In genomic region chr16:1749152-1750117, GRCh38 we compare ENCODE assay signal across 21 cellular contexts. TPM values are rescaled to one million over a fixed set of nuclear protein-coding genes. Genes with fewer than 3 reads are reported as not detected.
DNase-seq lines count a peak whose midpoint lies in the region; ATAC-seq and TF ChIP-seq lines count a peak whose summit lies in the region.
"Had no signal": no experiment of that assay in that cellular context is flagged by ENCODE, and none has a peak within 500 bp of the region (broad histone marks: within the 10 kb centered on the region; RNA-seq: fewer than 3 reads in every experiment).

No MANE protein-coding gene starts in this region.

- H3K36me3 Mint-ChIP-seq in natural killer cell treated with Interleukin-12 subunit alpha and Interleukin-12 subunit beta and Interleukin-15 and Interleukin-18, amount 100 ng/mL, for 72 hours = no peaks in the 10 kb centered on the region
- H3K36me3 Mint-ChIP-seq in natural killer cell (peaks cover 5% of the 10 kb centered on the region), CD14-positive monocyte (peaks cover 69 to 95% of the 10 kb centered on the region in 2 donors)
- peaks cover 15% of the 10 kb centered on the region for H3K36me3 Mint-ChIP-seq in activated CD8-positive, alpha-beta T cell treated with anti-CD3 and anti-CD28 coated beads, Interleukin-2, amount 10 ng/mL, durations not matched to agents 7 days and 5 days (ENCODE audit: low read depth)
- H3K36me3 Mint-ChIP-seq: type B pancreatic cell had no signal

- H3K27me3 Mint-ChIP-seq in natural killer cell treated with Interleukin-12 subunit alpha and Interleukin-12 subunit beta and Interleukin-15 and Interleukin-18, amount 100 ng/mL, for 72 hours = no peaks in the 10 kb centered on the region
- no peaks in the 10 kb centered on the region for H3K27me3 Mint-ChIP-seq in natural killer cell (ENCODE audit: low read depth in 2 of 2)
- peaks cover 0 to 1% (median 0%) of the 10 kb centered on the region in 3 donors for H3K27me3 Mint-ChIP-seq in CD14-positive monocyte (ENCODE audit: low read depth in 3 of 3)
- H3K27me3 Mint-ChIP-seq in activated CD8-positive, alpha-beta T cell treated with anti-CD3 and anti-CD28 coated beads, Interleukin-2, amount 10 ng/mL, durations not matched to agents 7 days and 5 days (ENCODE audit: low read depth) = no peaks in the 10 kb centered on the region
- H3K27me3 Mint-ChIP-seq: activated B cell treated with CpG ODN at 0.5 μM for 24 hours; dendritic cell treated with granulocyte-macrophage colony-stimulating factor and Interleukin-4, amounts not matched to agents 40 ng/mL and 50 ng/mL, for 4 days; type B pancreatic cell had no signal

- H3K9me3 Mint-ChIP-seq in natural killer cell treated with Interleukin-12 subunit alpha and Interleukin-12 subunit beta and Interleukin-15 and Interleukin-18, amount 100 ng/mL, for 72 hours = no peaks in the 10 kb centered on the region
- H3K9me3 Mint-ChIP-seq in natural killer cell = no peaks in the 10 kb centered on the region
- peaks cover 0 to 2% (median 0%) of the 10 kb centered on the region in 7 donors for H3K9me3 Mint-ChIP-seq in CD14-positive monocyte
- H3K9me3 Mint-ChIP-seq in activated CD8-positive, alpha-beta T cell treated with anti-CD3 and anti-CD28 coated beads, Interleukin-2, amount 10 ng/mL, durations not matched to agents 7 days and 5 days (ENCODE audit: insufficient read depth) = no peaks in the 10 kb centered on the region
- H3K9me3 Mint-ChIP-seq: activated B cell treated with CpG ODN at 0.5 μM for 24 hours; dendritic cell treated with granulocyte-macrophage colony-stimulating factor and Interleukin-4, amounts not matched to agents 40 ng/mL and 50 ng/mL, for 4 days; neural progenitor cell; type B pancreatic cell had no signal

- H3K4me3 Mint-ChIP-seq in natural killer cell treated with Interleukin-12 subunit alpha and Interleukin-12 subunit beta and Interleukin-15 and Interleukin-18, amount 100 ng/mL, for 72 hours = no peak overlapping the region
- no peak overlapping the region for H3K4me3 Mint-ChIP-seq in natural killer cell
- H3K4me3 Mint-ChIP-seq in CD14-positive monocyte = no peak overlapping the region
- no peak overlapping the region for H3K4me3 Mint-ChIP-seq in activated CD8-positive, alpha-beta T cell treated with anti-CD3 and anti-CD28 coated beads, Interleukin-2, amount 10 ng/mL, durations not matched to agents 7 days and 5 days
- H3K4me3 Mint-ChIP-seq: activated B cell treated with CpG ODN at 0.5 μM for 24 hours; dendritic cell treated with granulocyte-macrophage colony-stimulating factor and Interleukin-4, amounts not matched to agents 40 ng/mL and 50 ng/mL, for 4 days; neural progenitor cell; type B pancreatic cell had no signal

- POLR2A ChIA-PET in HEK293T (lab: Yijun Ruan, JAX) = no interaction called here
- POLR2A ChIA-PET in activated CD8-positive, alpha-beta T cell treated with anti-CD3 and anti-CD28 coated beads, Interleukin-2, amount 10 ng/mL, durations not matched to agents 7 days and 5 days (lab: Charles Lee) = no interaction called here

- no peak for DNase-seq in natural killer cell treated with Interleukin-12 subunit alpha and Interleukin-12 subunit beta and Interleukin-15 and Interleukin-18, amount 100 ng/mL, for 72 hours (ENCODE audit: low spot score)
- DNase-seq in natural killer cell = no peak
- peak; percentile 84 for DNase-seq in amniotic epithelial cell (ENCODE audit: low read depth)
- DNase-seq in iris pigment epithelial cell (ENCODE audit: low read depth) = peak; percentile 83
- no peak for DNase-seq in CD14-positive monocyte (ENCODE audit: low spot score)
- DNase-seq in HEK293T (ENCODE audit: extremely low spot score) = no peak
- no peak for DNase-seq in activated CD8-positive, alpha-beta T cell treated with anti-CD3 and anti-CD28 coated beads, Interleukin-2, amount 10 ng/mL, durations not matched to agents 7 days and 5 days
- DNase-seq in CD1c-positive myeloid dendritic cell (ENCODE audit: extremely low spot score) = no peak
- DNase-seq: activated B cell treated with CpG ODN at 0.5 μM for 24 hours; activated T-cell treated with anti-CD3 and anti-CD28 coated beads, Interleukin-2, amount 50 U/mL, for 1 hour; amygdala; Calu3; MM.1S; NCI-H1436; NCI-H524; NK-92 treated with Interleukin-12 subunit alpha and Interleukin-12 subunit beta, amount 100 ng/mL, for 24 hours had no signal

- H3K27ac Mint-ChIP-seq in natural killer cell treated with Interleukin-12 subunit alpha and Interleukin-12 subunit beta and Interleukin-15 and Interleukin-18, amount 100 ng/mL, for 72 hours = no peak overlapping the region
- H3K27ac Mint-ChIP-seq in natural killer cell = no peak overlapping the region
- H3K27ac Mint-ChIP-seq in CD14-positive monocyte = no peak overlapping the region
- no peak overlapping the region for H3K27ac Mint-ChIP-seq in activated CD8-positive, alpha-beta T cell treated with anti-CD3 and anti-CD28 coated beads, Interleukin-2, amount 10 ng/mL, durations not matched to agents 7 days and 5 days
- H3K27ac Mint-ChIP-seq: activated B cell treated with CpG ODN at 0.5 μM for 24 hours; dendritic cell treated with granulocyte-macrophage colony-stimulating factor and Interleukin-4, amounts not matched to agents 40 ng/mL and 50 ng/mL, for 4 days; neural progenitor cell; type B pancreatic cell had no signal

- peak; percentile 18 to 43 for ATAC-seq in natural killer cell treated with Interleukin-12 subunit alpha and Interleukin-12 subunit beta and Interleukin-15 and Interleukin-18, amount 100 ng/mL, for 72 hours
- no peak for ATAC-seq in natural killer cell
- ATAC-seq in activated CD8-positive, alpha-beta T cell treated with anti-CD3 and anti-CD28 coated beads, Interleukin-2, amount 10 ng/mL, durations not matched to agents 7 days and 5 days = no peak
- ATAC-seq: A549, Panc1 had no signal

- H3K4me1 Mint-ChIP-seq in natural killer cell treated with Interleukin-12 subunit alpha and Interleukin-12 subunit beta and Interleukin-15 and Interleukin-18, amount 100 ng/mL, for 72 hours (ENCODE audit: low read depth in 2 of 2) = no peaks in the 10 kb centered on the region
- H3K4me1 Mint-ChIP-seq in natural killer cell = peaks cover 6% of the 10 kb centered on the region in 2 donors
- H3K4me1 Mint-ChIP-seq in CD14-positive monocyte = no peaks in the 10 kb centered on the region
- no peaks in the 10 kb centered on the region for H3K4me1 Mint-ChIP-seq in activated CD8-positive, alpha-beta T cell treated with anti-CD3 and anti-CD28 coated beads, Interleukin-2, amount 10 ng/mL, durations not matched to agents 7 days and 5 days (ENCODE audit: low read depth)
- H3K4me1 Mint-ChIP-seq: activated B cell treated with CpG ODN at 0.5 μM for 24 hours, neural progenitor cell had no signal

- no peak for TF ChIP-seq CTCF in natural killer cell (IDR thresholded peaks at IDR 0.05)
- no peak for TF ChIP-seq CTCF in CD14-positive monocyte (IDR thresholded peaks at IDR 0.05)

- CTCF ChIA-PET in HEK293T (lab: Yijun Ruan, JAX) = no interaction called here
- CTCF ChIA-PET in activated CD8-positive, alpha-beta T cell treated with anti-CD3 and anti-CD28 coated beads, Interleukin-2, amount 10 ng/mL, durations not matched to agents 7 days and 5 days (lab: Charles Lee) = no interaction called here

- intact Hi-C loops in natural killer cell (cut with micrococcal nuclease) = no loop called here
- intact Hi-C loops in CD14-positive monocyte (cut with micrococcal nuclease) = no loop called here

TF ChIP-seq in HEK293T, 16 proteins besides CTCF, POLR2A, EP300 and RAD21:
- TF ChIP-seq HDGF (IDR thresholded peaks at IDR 0.05; ENCODE audit: borderline replicate concordance) (no peak), FOXK2 (IDR thresholded peaks at IDR 0.05) (no peak), FOXA1 (IDR thresholded peaks at IDR 0.05) (no peak), ZNF384 (IDR thresholded peaks at IDR 0.05) (no peak), LEF1 (IDR thresholded peaks at IDR 0.05; ENCODE audit: borderline replicate concordance) (no peak), SUZ12 (IDR thresholded peaks at IDR 0.05) (no peak), BHLHE40 (IDR thresholded peaks at IDR 0.05; ENCODE audit: borderline replicate concordance) (no peak), SP1 (IDR thresholded peaks at IDR 0.05) (no peak), ELF4 (IDR thresholded peaks at IDR 0.05) (no peak)
TF ChIP-seq in HEK293T: peak in this region for 0.

RNA-seq across cellular contexts. Expression of gene NME3, which starts 21.9 kb away (rescaled TPM):
- total RNA-seq in natural killer cell treated with Interleukin-12 subunit alpha and Interleukin-12 subunit beta and Interleukin-15 and Interleukin-18, amount 100 ng/mL, for 72 hours = 10 to 100 TPM; 37.4 to 46.4 TPM
- total RNA-seq in natural killer cell = 10 to 100 TPM; 40.6 to 50.3 (median 46.2) TPM
- polyA plus RNA-seq in CD14-positive monocyte = 10 to 100 TPM; 57.7 to 80.2 TPM
- 10 to 100 TPM; 41.3 to 41.4 TPM for total RNA-seq in activated CD8-positive, alpha-beta T cell treated with anti-CD3 and anti-CD28 coated beads, Interleukin-2, amount 10 ng/mL, durations not matched to agents 7 days and 5 days

RNA-seq across cellular contexts. Expression of gene EME2, which starts 23.2 kb away (rescaled TPM):
- 10 to 100 TPM; 34.8 to 55.0 TPM for total RNA-seq in natural killer cell treated with Interleukin-12 subunit alpha and Interleukin-12 subunit beta and Interleukin-15 and Interleukin-18, amount 100 ng/mL, for 72 hours
- total RNA-seq in natural killer cell = 10 to 100 TPM; 30.0 to 33.8 (median 30.1) TPM
- under 1 TPM; 0.26 to 0.48 TPM for polyA plus RNA-seq in CD14-positive monocyte
- total RNA-seq in activated CD8-positive, alpha-beta T cell treated with anti-CD3 and anti-CD28 coated beads, Interleukin-2, amount 10 ng/mL, durations not matched to agents 7 days and 5 days = 10 to 100 TPM; 31.8 to 32.0 TPM

RNA-seq across cellular contexts. Expression of gene MRPS34, which starts 23.5 kb away (rescaled TPM):
- total RNA-seq in natural killer cell treated with Interleukin-12 subunit alpha and Interleukin-12 subunit beta and Interleukin-15 and Interleukin-18, amount 100 ng/mL, for 72 hours = 100 to 1,000 TPM in 1 of 2 donors, 10 to 100 TPM in 1; 98.1 to 192 TPM
- 10 to 100 TPM; 26.5 to 42.0 (median 41.4) TPM for total RNA-seq in natural killer cell
- polyA plus RNA-seq in CD14-positive monocyte = 100 to 1,000 TPM; 109 to 137 TPM
- total RNA-seq in activated CD8-positive, alpha-beta T cell treated with anti-CD3 and anti-CD28 coated beads, Interleukin-2, amount 10 ng/mL, durations not matched to agents 7 days and 5 days = 100 to 1,000 TPM; 126 to 135 TPM

RNA-seq across cellular contexts. Expression of gene SPSB3, which starts 32.9 kb away (rescaled TPM):
- total RNA-seq in natural killer cell treated with Interleukin-12 subunit alpha and Interleukin-12 subunit beta and Interleukin-15 and Interleukin-18, amount 100 ng/mL, for 72 hours = 10 to 100 TPM; 26.9 to 30.1 TPM
- 100 to 1,000 TPM; 100 to 122 (median 110) TPM for total RNA-seq in natural killer cell
- polyA plus RNA-seq in CD14-positive monocyte = 10 to 100 TPM; 36.8 to 40.2 TPM
- total RNA-seq in activated CD8-positive, alpha-beta T cell treated with anti-CD3 and anti-CD28 coated beads, Interleukin-2, amount 10 ng/mL, durations not matched to agents 7 days and 5 days = 10 to 100 TPM; 31.1 to 33.0 TPM

RNA-seq across cellular contexts. Expression of gene NUBP2, which starts 33.3 kb away (rescaled TPM):
- total RNA-seq in natural killer cell treated with Interleukin-12 subunit alpha and Interleukin-12 subunit beta and Interleukin-15 and Interleukin-18, amount 100 ng/mL, for 72 hours = 10 to 100 TPM; 47.9 to 81.8 TPM
- 10 to 100 TPM; 39.5 to 51.9 (median 49.4) TPM for total RNA-seq in natural killer cell
- 10 to 100 TPM; 57.9 to 69.5 TPM for polyA plus RNA-seq in CD14-positive monocyte
- total RNA-seq in activated CD8-positive, alpha-beta T cell treated with anti-CD3 and anti-CD28 coated beads, Interleukin-2, amount 10 ng/mL, durations not matched to agents 7 days and 5 days = 10 to 100 TPM; 58.5 to 61.8 TPM

Comparison
In these comparisons a context has a peak if more than half of its experiments do, and no peak if none do; other contexts are left out.
1. ATAC-seq: peak in natural killer cell treated with Interleukin-12 subunit alpha and Interleukin-12 subunit beta and Interleukin-15 and Interleukin-18, amount 100 ng/mL, for 72 hours (2 of 2); none in natural killer cell (0 of 3) and activated CD8-positive, alpha-beta T cell treated with anti-CD3 and anti-CD28 coated beads, Interleukin-2, amount 10 ng/mL, durations not matched to agents 7 days and 5 days (single experiment).
2. DNase-seq: peak in amniotic epithelial cell (single experiment) and iris pigment epithelial cell (single experiment); none in natural killer cell treated with Interleukin-12 subunit alpha and Interleukin-12 subunit beta and Interleukin-15 and Interleukin-18, amount 100 ng/mL, for 72 hours (single experiment), natural killer cell (single experiment), CD14-positive monocyte (single experiment), HEK293T (single experiment), activated CD8-positive, alpha-beta T cell treated with anti-CD3 and anti-CD28 coated beads, Interleukin-2, amount 10 ng/mL, durations not matched to agents 7 days and 5 days (single experiment) and CD1c-positive myeloid dendritic cell (single experiment).